In genomic region chr9:136363606-136364368, GRCh38 we compare ENCODE assay signal across 8 cellular contexts. TPM values are rescaled to one million over a fixed set of nuclear protein-coding genes. Genes with fewer than 3 reads are reported as not detected.
A peak's percentile ranks its signal among the peaks of the same experiment; 100 is the strongest.
DNase-seq lines count a peak whose midpoint lies in the region; ATAC-seq, FAIRE-seq and TF ChIP-seq lines count a peak whose summit lies in the region.

Gene DNLZ, minus strand, starts transcription at chr9:136363744. Its CDS starts 30 bp downstream, at chr9:136363714.

- ATAC-seq in GM21528 (IDR thresholded peaks at IDR 0.05; ENCODE audit: low FRiP score, unreplicated experiment) (peak; percentile 66), natural killer cell (peak; percentile 83 to 94 (median 83))

- peaks cover 0 to 5% of the 10 kb centered on the region in 2 donors for H3K4me1 Mint-ChIP-seq in natural killer cell

- no peaks in the 10 kb centered on the region for H3K36me3 Mint-ChIP-seq in natural killer cell

- H3K27ac Mint-ChIP-seq in natural killer cell = peak within 1 kb of the TSS; percentile 48 to 66

- DNase-seq in DMS79 treated with DMSO at 0.1 percent for 48 hours (lab: John Stamatoyannopoulos, UW) = peak; percentile 78
- peak; percentile 99 for DNase-seq in HuH-7.5 (ENCODE audit: low spot score)
- DNase-seq in RCC 7860 (ENCODE audit: low spot score) = peak; percentile 71
- DNase-seq in activated T-helper 1 cell treated with Interleukin-2 at 50 U/mL for 16 hours (ENCODE audit: low read depth) = peak; percentile 85
- peak; percentile 76 for DNase-seq in fibroblast of gingiva (ENCODE audit: low read depth)
- peak; percentile 85 for DNase-seq in natural killer cell
- peak; percentile 73 to 92 (median 80) for DNase-seq in stimulated activated naive CD4-positive, alpha-beta T cell (lab: John Stamatoyannopoulos, UW)

- H3K9me3 Mint-ChIP-seq in natural killer cell = no peaks in the 10 kb centered on the region

- no peak for FAIRE-seq in RCC 7860 (lab: Jason Lieb, UNC)

- no peaks in the 10 kb centered on the region for H3K27me3 Mint-ChIP-seq in natural killer cell (ENCODE audit: low read depth in 2 of 2)

- intact Hi-C loops in natural killer cell (cut with micrococcal nuclease) = loop anchor here (10.0 kb wide), 1 partner anchor 49 kb away; no protein-coding TSS in a partner anchor

- peak; percentile 97 for TF ChIP-seq CTCF in natural killer cell (IDR thresholded peaks at IDR 0.05)

- H3K4me3 Mint-ChIP-seq in natural killer cell = peak within 1 kb of the TSS; percentile 84

RNA-seq across cellular contexts. Expression of gene DNLZ, which starts in this region (rescaled TPM):
- total RNA-seq in natural killer cell = 10 to 100 TPM; 24.6 to 34.8 (median 28.9) TPM

Comparison
In these comparisons a context has a peak if more than half of its experiments do, and no peak if none do; other contexts are left out.
1. Peak in every context shown above with its lines: DNase-seq and ATAC-seq.